ENCODE assay signal across 11 cellular contexts in genomic region chr18:44589709-44590108, GRCh38.
DNase-seq lines count a peak whose midpoint lies in the region; ATAC-seq, FAIRE-seq and TF ChIP-seq lines count a peak whose summit lies in the region.
"Had no signal": no experiment of that assay in that cellular context is flagged by ENCODE, and none has a peak within 500 bp of the region (broad histone marks: within the 10 kb centered on the region; RNA-seq: fewer than 3 reads in every experiment).

No MANE protein-coding gene starts in this region.

- H3K27ac Mint-ChIP-seq in chondrocyte (ENCODE audit: unreplicated experiment): peak overlapping the region; percentile 90
- H3K27ac Mint-ChIP-seq in natural killer cell treated with Interleukin-12 subunit alpha and Interleukin-12 subunit beta and Interleukin-15 and Interleukin-18, amount 100 ng/mL, for 72 hours: no peak overlapping the region

- no peak for FAIRE-seq in GM19239 (lab: Jason Lieb, UNC)

- TF ChIP-seq CTCF in chondrocyte (IDR thresholded peaks at IDR 0.05): no peak

- DNase-seq in NCI-H82 (lab: John Stamatoyannopoulos, UW): peak; percentile 11
- no peak for DNase-seq in NCI-H82 treated with DMSO at 0.1 percent for 48 hours (lab: John Stamatoyannopoulos, UW; ENCODE audit: unreplicated experiment)
- DNase-seq in chondrocyte (ENCODE audit: low spot score): no peak
- peak; percentile 50 to 78 for DNase-seq in lung microvascular endothelial cell (ENCODE audit: low read depth in 2 of 2)
- no peak for DNase-seq in natural killer cell treated with Interleukin-12 subunit alpha and Interleukin-12 subunit beta and Interleukin-15 and Interleukin-18, amount 100 ng/mL, for 72 hours (ENCODE audit: low spot score)
- DNase-seq in OCI-M2 (lab: John Stamatoyannopoulos, UW; ENCODE audit: unreplicated experiment): no peak
- DNase-seq in GM19239 (ENCODE audit: insufficient read length, low spot score): no peak
- DNase-seq in activated CD4-positive, alpha-beta T cell treated with anti-CD3 and anti-CD28 coated beads for 48 hours: no peak
- DNase-seq: colonic mucosa, GDM1, ovary had no signal

- no peak overlapping the region for H3K4me3 Mint-ChIP-seq in chondrocyte (ENCODE audit: unreplicated experiment)
- H3K4me3 Mint-ChIP-seq in natural killer cell treated with Interleukin-12 subunit alpha and Interleukin-12 subunit beta and Interleukin-15 and Interleukin-18, amount 100 ng/mL, for 72 hours: no peak overlapping the region

- no peaks in the 10 kb centered on the region for H3K27me3 Mint-ChIP-seq in chondrocyte (ENCODE audit: low read depth)
- peaks cover 5 to 6% of the 10 kb centered on the region in 2 donors for H3K27me3 Mint-ChIP-seq in natural killer cell treated with Interleukin-12 subunit alpha and Interleukin-12 subunit beta and Interleukin-15 and Interleukin-18, amount 100 ng/mL, for 72 hours

- no peaks in the 10 kb centered on the region for H3K9me3 Mint-ChIP-seq in chondrocyte (ENCODE audit: low read depth)
- H3K9me3 Mint-ChIP-seq in natural killer cell treated with Interleukin-12 subunit alpha and Interleukin-12 subunit beta and Interleukin-15 and Interleukin-18, amount 100 ng/mL, for 72 hours: no peaks in the 10 kb centered on the region

- H3K36me3 Mint-ChIP-seq in chondrocyte (ENCODE audit: low read depth): no peaks in the 10 kb centered on the region
- H3K36me3 Mint-ChIP-seq in natural killer cell treated with Interleukin-12 subunit alpha and Interleukin-12 subunit beta and Interleukin-15 and Interleukin-18, amount 100 ng/mL, for 72 hours: no peaks in the 10 kb centered on the region

- peaks cover 63% of the 10 kb centered on the region for H3K4me1 Mint-ChIP-seq in chondrocyte (ENCODE audit: low read depth)
- peaks cover 0 to 4% of the 10 kb centered on the region in 2 donors for H3K4me1 Mint-ChIP-seq in natural killer cell treated with Interleukin-12 subunit alpha and Interleukin-12 subunit beta and Interleukin-15 and Interleukin-18, amount 100 ng/mL, for 72 hours (ENCODE audit: low read depth in 2 of 2)

- no peak for ATAC-seq in natural killer cell treated with Interleukin-12 subunit alpha and Interleukin-12 subunit beta and Interleukin-15 and Interleukin-18, amount 100 ng/mL, for 72 hours

Comparison
In these comparisons a context has a peak if more than half of its experiments do, and no peak if none do; other contexts are left out.
1. DNase-seq: peak in NCI-H82 (single experiment) and lung microvascular endothelial cell (2 of 2); none in NCI-H82 treated with DMSO at 0.1 percent for 48 hours (single experiment), chondrocyte (single experiment), natural killer cell treated with Interleukin-12 subunit alpha and Interleukin-12 subunit beta and Interleukin-15 and Interleukin-18, amount 100 ng/mL, for 72 hours (single experiment), OCI-M2 (single experiment), GM19239 (single experiment) and activated CD4-positive, alpha-beta T cell treated with anti-CD3 and anti-CD28 coated beads for 48 hours (single experiment).